ENCODE assay signal across 26 cellular contexts in genomic region chr6:123812621-123813020, GRCh38. TPM values are rescaled to one million over a fixed set of nuclear protein-coding genes. Genes with fewer than 3 reads are reported as not detected.
"Had no signal": no experiment of that assay in that cellular context is flagged by ENCODE, and none has a peak within 500 bp of the region (broad histone marks: within the 10 kb centered on the region; RNA-seq: fewer than 3 reads in every experiment).

No MANE protein-coding gene starts in this region.

- H3K9me3 Mint-ChIP-seq: activated naive CD4-positive, alpha-beta T cell treated with anti-CD3 and anti-CD28 coated beads, Interleukin-2, amount 50 U/mL, for 24 hours; nephron progenitor cell; T-helper 2 cell treated with Interferon-gamma antibody and Interleukin-4, amounts not matched to agents 5 μg/mL and 100 μg/mL, for 36 hours had no signal

- H3K4me3 Mint-ChIP-seq: activated naive CD4-positive, alpha-beta T cell treated with anti-CD3 and anti-CD28 coated beads, Interleukin-2, amount 50 U/mL, for 24 hours; effector memory CD8-positive, alpha-beta T cell; nephron progenitor cell; T-helper 2 cell treated with Interferon-gamma antibody and Interleukin-4, amounts not matched to agents 5 μg/mL and 100 μg/mL, for 36 hours had no signal

- H3K4me3 ChIP-seq: ascending aorta, mucosa of descending colon, pancreas, suprapubic skin, transverse colon had no signal

- DNase-seq: activated CD4-positive, alpha-beta T cell treated with anti-CD3 and anti-CD28 coated beads, Interleukin-2, amount 50 U/mL, for 1 hour; activated CD4-positive, CD25-positive, alpha-beta regulatory T cell treated with anti-CD3 and anti-CD28 coated beads, Interleukin-2, amount 50 U/mL, for 72 hours; activated gamma-delta T cell treated with Interleukin-2 at 50 U/mL for 16 hours; activated T-cell treated with anti-CD3 and anti-CD28 coated beads, Interleukin-2, amount 50 U/mL, for 1 hour; brain microvascular endothelial cell; central memory CD4-positive, alpha-beta T cell; effector memory CD8-positive, alpha-beta T cell; left colon; mesenchymal stem cell; mucosa of descending colon; nephron progenitor cell; pancreas; right cardiac atrium; stimulated activated CD4-positive, alpha-beta T cell treated with anti-CD3 and anti-CD28 coated beads, Interleukin-12 subunit alpha, Interleukin-12 subunit beta, amount 100 ng/mL, for 4 hours; stimulated activated CD4-positive, alpha-beta T cell treated with anti-CD3 and anti-CD28 coated beads, Interleukin-4, amount 100 ng/mL, for 4 hours; stimulated activated naive CD8-positive, alpha-beta T cell treated with anti-CD3 and anti-CD28 coated beads, Interleukin-15, Interleukin-2, amounts not matched to agents 100 U/mL and 50 U/mL, for 24 hours; transverse colon; WERI-Rb-1 had no signal

- H3K4me1 ChIP-seq: ascending aorta, pancreas, suprapubic skin, transverse colon had no signal

- H3K27me3 Mint-ChIP-seq: effector memory CD8-positive, alpha-beta T cell had no signal

- H3K27me3 ChIP-seq: ascending aorta, brain microvascular endothelial cell had no signal

- H3K36me3 ChIP-seq: ascending aorta, brain microvascular endothelial cell, pancreas, suprapubic skin, transverse colon, WERI-Rb-1 had no signal

- H3K27ac ChIP-seq: ascending aorta, brain microvascular endothelial cell, pancreas, suprapubic skin, transverse colon, WERI-Rb-1 had no signal

- H3K9me3 ChIP-seq: ascending aorta, mucosa of descending colon, pancreas, suprapubic skin, transverse colon had no signal

- H3K4me1 Mint-ChIP-seq: activated naive CD4-positive, alpha-beta T cell treated with anti-CD3 and anti-CD28 coated beads, Interleukin-2, amount 50 U/mL, for 24 hours; nephron progenitor cell had no signal

- H3K36me3 Mint-ChIP-seq: activated naive CD4-positive, alpha-beta T cell treated with anti-CD3 and anti-CD28 coated beads, Interleukin-2, amount 50 U/mL, for 24 hours had no signal

- H3K27ac Mint-ChIP-seq: activated naive CD4-positive, alpha-beta T cell treated with anti-CD3 and anti-CD28 coated beads, Interleukin-2, amount 50 U/mL, for 24 hours; effector memory CD8-positive, alpha-beta T cell; nephron progenitor cell; T-helper 2 cell treated with Interferon-gamma antibody and Interleukin-4, amounts not matched to agents 5 μg/mL and 100 μg/mL, for 36 hours had no signal

- ATAC-seq: effector memory CD8-positive, alpha-beta T cell; esophagus mucosa; left colon; mucosa of descending colon; pancreas; right cardiac atrium; stimulated activated naive CD8-positive, alpha-beta T cell treated with anti-CD3 and anti-CD28 coated beads, Interleukin-15, Interleukin-2, amounts not matched to agents 100 U/mL and 50 U/mL, for 24 hours had no signal

RNA-seq across cellular contexts. Expression of gene NKAIN2, which starts 9.0 kb away (rescaled TPM):
- total RNA-seq: dermis microvascular lymphatic vessel endothelial cell, endothelial cell of umbilical vein, esophagus mucosa, pulmonary artery endothelial cell had no signal
